ENCODE assay signal across 8 cellular contexts in genomic region chr10:97771913-97772823, GRCh38. TPM values are rescaled to one million over a fixed set of nuclear protein-coding genes. Genes with fewer than 3 reads are reported as not detected.
A peak's percentile ranks its signal among the peaks of the same experiment; 100 is the strongest.
DNase-seq lines count a peak whose midpoint lies in the region; ATAC-seq and TF ChIP-seq lines count a peak whose summit lies in the region.

Gene SFRP5 (minus strand): TSS chr10:97771999. CDS start chr10:97771833, 166 bp downstream.

- peaks cover 92% of the 10 kb centered on the region for H3K4me1 ChIP-seq in body of pancreas

- H3K4me1 Mint-ChIP-seq in activated CD4-positive, alpha-beta T cell treated with anti-CD3 and anti-CD28 coated beads, Interleukin-2, amount 10 ng/mL, durations not matched to agents 7 days and 5 days = peaks cover 8% of the 10 kb centered on the region
- H3K4me1 Mint-ChIP-seq in stimulated activated naive CD8-positive, alpha-beta T cell treated with anti-CD3 and anti-CD28 coated beads, Interleukin-15, amount 100 ng/mL, for 72 hours = peaks cover 23% of the 10 kb centered on the region

- no peak for DNase-seq in activated CD4-positive, alpha-beta T cell treated with anti-CD3 and anti-CD28 coated beads, Interleukin-2, amount 10 ng/mL, durations not matched to agents 7 days and 5 days
- no peak for DNase-seq in activated CD4-positive, alpha-beta T cell treated with anti-CD3 and anti-CD28 coated beads for 48 hours
- peak; percentile 58 to 75 (median 66) for DNase-seq in body of pancreas
- no peak for DNase-seq in stimulated activated naive CD8-positive, alpha-beta T cell treated with anti-CD3 and anti-CD28 coated beads, Interleukin-15, amount 100 ng/mL, for 72 hours
- no peak for DNase-seq in NCI-H1092 treated with DMSO at 0.1 percent for 48 hours (lab: John Stamatoyannopoulos, UW)
- no peak for DNase-seq in NCI-H748 (lab: John Stamatoyannopoulos, UW; ENCODE audit: unreplicated experiment)
- DNase-seq in COLO668 (lab: John Stamatoyannopoulos, UW; ENCODE audit: unreplicated experiment) = no peak

- H3K27me3 ChIP-seq in body of pancreas (no peaks in the 10 kb centered on the region), layer of hippocampus (ENCODE audit: control insufficient read depth, insufficient read depth, low read length) (peaks cover 14% of the 10 kb centered on the region)

- H3K27ac Mint-ChIP-seq in activated CD4-positive, alpha-beta T cell treated with anti-CD3 and anti-CD28 coated beads, Interleukin-2, amount 10 ng/mL, durations not matched to agents 7 days and 5 days = peak within 1 kb of the TSS; percentile 42
- H3K27ac Mint-ChIP-seq in stimulated activated naive CD8-positive, alpha-beta T cell treated with anti-CD3 and anti-CD28 coated beads, Interleukin-15, amount 100 ng/mL, for 72 hours = no peak within 1 kb of the TSS

- peak within 1 kb of the TSS; percentile 54 to 89 (median 86) for H3K27ac ChIP-seq in body of pancreas
- H3K27ac ChIP-seq in layer of hippocampus (ENCODE audit: low read depth, low read length) = peak within 1 kb of the TSS; percentile 30

- peak within 1 kb of the TSS in 1 of 2 donors; percentile 28 for H3K4me3 ChIP-seq in body of pancreas

- peaks cover 46% of the 10 kb centered on the region for H3K27me3 Mint-ChIP-seq in activated CD4-positive, alpha-beta T cell treated with anti-CD3 and anti-CD28 coated beads, Interleukin-2, amount 10 ng/mL, durations not matched to agents 7 days and 5 days
- peaks cover 43% of the 10 kb centered on the region for H3K27me3 Mint-ChIP-seq in stimulated activated naive CD8-positive, alpha-beta T cell treated with anti-CD3 and anti-CD28 coated beads, Interleukin-15, amount 100 ng/mL, for 72 hours

- intact Hi-C loops in body of pancreas (cut with DNase I) = no loop called here

- CTCF ChIA-PET in activated CD4-positive, alpha-beta T cell treated with anti-CD3 and anti-CD28 coated beads, Interleukin-2, amount 10 ng/mL, durations not matched to agents 7 days and 5 days (lab: Charles Lee) = interaction anchor here (1.0 to 1.7 kb wide), 3 partner anchors 12 to 24 kb away, joined by 3 to 6 read pairs (median 6); no protein-coding TSS in a partner anchor

- peak; percentile 25 to 83 (median 65) for TF ChIP-seq POLR2A in body of pancreas (IDR thresholded peaks at IDR 0.05)

- H3K9me3 ChIP-seq in body of pancreas = no peaks in the 10 kb centered on the region

- H3K36me3 Mint-ChIP-seq in activated CD4-positive, alpha-beta T cell treated with anti-CD3 and anti-CD28 coated beads, Interleukin-2, amount 10 ng/mL, durations not matched to agents 7 days and 5 days (ENCODE audit: low read depth) = peaks cover 2% of the 10 kb centered on the region

- ATAC-seq in body of pancreas = peak; percentile 65
- ATAC-seq in stimulated activated naive CD8-positive, alpha-beta T cell treated with anti-CD3 and anti-CD28 coated beads, Interleukin-15, amount 100 ng/mL, for 72 hours = peak; percentile 44

- H3K9me3 Mint-ChIP-seq in activated CD4-positive, alpha-beta T cell treated with anti-CD3 and anti-CD28 coated beads, Interleukin-2, amount 10 ng/mL, durations not matched to agents 7 days and 5 days = no peaks in the 10 kb centered on the region
- H3K9me3 Mint-ChIP-seq in stimulated activated naive CD8-positive, alpha-beta T cell treated with anti-CD3 and anti-CD28 coated beads, Interleukin-15, amount 100 ng/mL, for 72 hours = no peaks in the 10 kb centered on the region

- H3K36me3 ChIP-seq in body of pancreas (replicated peaks in 1 of 2; ENCODE audit: insufficient read depth in 1 of 2, low read depth in 2 of 2) = no peaks in the 10 kb centered on the region

- 2 to 3% methylated on average over 24 to 40 of the region's 44 CpGs for WGBS in body of pancreas, 2 donors

- H3K4me3 Mint-ChIP-seq in activated CD4-positive, alpha-beta T cell treated with anti-CD3 and anti-CD28 coated beads, Interleukin-2, amount 10 ng/mL, durations not matched to agents 7 days and 5 days = peak within 1 kb of the TSS; percentile 16
- H3K4me3 Mint-ChIP-seq in stimulated activated naive CD8-positive, alpha-beta T cell treated with anti-CD3 and anti-CD28 coated beads, Interleukin-15, amount 100 ng/mL, for 72 hours = peak within 1 kb of the TSS; percentile 82 to 89

- TF ChIP-seq CTCF in body of pancreas (IDR thresholded peaks at IDR 0.05) = peak in 1 of 7 experiments; percentile 6

- POLR2A ChIA-PET in activated CD4-positive, alpha-beta T cell treated with anti-CD3 and anti-CD28 coated beads, Interleukin-2, amount 10 ng/mL, durations not matched to agents 7 days and 5 days (lab: Charles Lee) = no interaction called here

RNA-seq across cellular contexts. Expression of gene SFRP5, which starts in this region (rescaled TPM):
- not detected for total RNA-seq in activated CD4-positive, alpha-beta T cell treated with anti-CD3 and anti-CD28 coated beads, Interleukin-2, amount 10 ng/mL, durations not matched to agents 7 days and 5 days
- total RNA-seq in body of pancreas = 100 to 1,000 TPM; 163 to 226 TPM

Comparison
In these comparisons a context has a peak if more than half of its experiments do, and no peak if none do; other contexts are left out.
1. RNA of gene SFRP5 (total RNA-seq): 163 to 226 TPM in body of pancreas; not detected in activated CD4-positive, alpha-beta T cell treated with anti-CD3 and anti-CD28 coated beads, Interleukin-2, amount 10 ng/mL, durations not matched to agents 7 days and 5 days; every median in the first group is over 100 times any median in the second.
2. DNase-seq: peak in body of pancreas (4 of 4); none in activated CD4-positive, alpha-beta T cell treated with anti-CD3 and anti-CD28 coated beads, Interleukin-2, amount 10 ng/mL, durations not matched to agents 7 days and 5 days (single experiment), activated CD4-positive, alpha-beta T cell treated with anti-CD3 and anti-CD28 coated beads for 48 hours (single experiment), stimulated activated naive CD8-positive, alpha-beta T cell treated with anti-CD3 and anti-CD28 coated beads, Interleukin-15, amount 100 ng/mL, for 72 hours (0 of 2), NCI-H1092 treated with DMSO at 0.1 percent for 48 hours (single experiment), NCI-H748 (single experiment) and COLO668 (single experiment).